ENCODE assay signal across 23 cellular contexts in genomic region chr3:141926929-141927328, GRCh38.
"Had no signal": no experiment of that assay in that cellular context is flagged by ENCODE, and none has a peak within 500 bp of the region (broad histone marks: within the 10 kb centered on the region; RNA-seq: fewer than 3 reads in every experiment).

No MANE protein-coding gene starts in this region.

- H3K36me3 ChIP-seq: pancreas had no signal

- ATAC-seq: gastrocnemius medialis; natural killer cell treated with Interleukin-12 subunit alpha and Interleukin-12 subunit beta and Interleukin-15 and Interleukin-18, amount 100 ng/mL, for 72 hours; pancreas; stimulated activated naive B cell treated with anti-CD40 and anti-IgM and Interleukin-4, amounts not matched to agents 10 μg/mL and 1 μg/mL and 100 μg/mL, for 72 hours had no signal

- H3K4me1 Mint-ChIP-seq: activated naive CD4-positive, alpha-beta T cell treated with anti-CD3 and anti-CD28 coated beads, Interleukin-2, amount 50 U/mL, for 24 hours; central memory CD8-positive, alpha-beta T cell had no signal

- H3K4me1 ChIP-seq: ascending aorta, esophagus squamous epithelium, gastrocnemius medialis, pancreas, sigmoid colon, vagina had no signal

- H3K4me3 ChIP-seq: ascending aorta, esophagus squamous epithelium, gastrocnemius medialis, pancreas, sigmoid colon, vagina had no signal

- H3K27me3 ChIP-seq: ascending aorta, brain microvascular endothelial cell, esophagus squamous epithelium, gastrocnemius medialis, pancreas, sigmoid colon, vagina had no signal

- DNase-seq: activated CD4-positive, alpha-beta memory T cell treated with anti-CD3 and anti-CD28 coated beads for 36 hours; activated CD4-positive, alpha-beta T cell treated with anti-CD3 and anti-CD28 coated beads for 4 hours; activated CD4-positive, CD25-positive, alpha-beta regulatory T cell; activated gamma-delta T cell treated with Interleukin-2 at 50 U/mL for 16 hours; activated T-cell treated with anti-CD3 and anti-CD28 coated beads for 4 hours; brain microvascular endothelial cell; esophagus squamous epithelium; gastrocnemius medialis; hypothalamus; mammary epithelial cell; pancreas; sigmoid colon; stimulated activated CD4-positive, alpha-beta T cell treated with anti-CD3 and anti-CD28 coated beads, Interleukin-2, amount 100 ng/mL, for 48 hours; stimulated activated CD8-positive, alpha-beta memory T cell treated with anti-CD3 and anti-CD28 coated beads, Interleukin-4, amount 100 ng/mL, for 48 hours; stimulated activated naive B cell treated with anti-CD40 and anti-IgM and Interleukin-4, amounts not matched to agents 10 μg/mL and 1 μg/mL and 100 μg/mL, for 72 hours; trophoblast cell had no signal

- H3K9me3 ChIP-seq: ascending aorta, esophagus squamous epithelium, gastrocnemius medialis, pancreas, sigmoid colon, vagina had no signal

- H3K27ac ChIP-seq: ascending aorta, brain microvascular endothelial cell, esophagus squamous epithelium, gastrocnemius medialis, pancreas, sigmoid colon, vagina had no signal

- H3K27me3 Mint-ChIP-seq: activated CD4-positive, alpha-beta memory T cell treated with anti-CD3 and anti-CD28 coated beads for 36 hours; activated naive CD4-positive, alpha-beta T cell treated with anti-CD3 and anti-CD28 coated beads, Interleukin-2, amount 50 U/mL, for 24 hours; central memory CD8-positive, alpha-beta T cell; natural killer cell treated with Interleukin-12 subunit alpha and Interleukin-12 subunit beta and Interleukin-15 and Interleukin-18, amount 100 ng/mL, for 72 hours; stimulated activated naive B cell treated with anti-CD40 and anti-IgM and Interleukin-4, amounts not matched to agents 10 μg/mL and 1 μg/mL and 100 μg/mL, for 72 hours had no signal

- H3K4me3 Mint-ChIP-seq: activated CD4-positive, alpha-beta memory T cell treated with anti-CD3 and anti-CD28 coated beads for 36 hours; activated naive CD4-positive, alpha-beta T cell treated with anti-CD3 and anti-CD28 coated beads, Interleukin-2, amount 50 U/mL, for 24 hours; central memory CD8-positive, alpha-beta T cell; mesothelial cell of epicardium; natural killer cell treated with Interleukin-12 subunit alpha and Interleukin-12 subunit beta and Interleukin-15 and Interleukin-18, amount 100 ng/mL, for 72 hours; stimulated activated naive B cell treated with anti-CD40 and anti-IgM and Interleukin-4, amounts not matched to agents 10 μg/mL and 1 μg/mL and 100 μg/mL, for 72 hours; T-helper 1 cell treated with Interleukin-12 subunit alpha and Interleukin-12 subunit beta and Interleukin-4 antibody, amounts not matched to agents 30 μg/mL and 1 μg/mL, for 36 hours had no signal

- H3K9me3 Mint-ChIP-seq: activated CD4-positive, alpha-beta memory T cell treated with anti-CD3 and anti-CD28 coated beads for 36 hours; activated naive CD4-positive, alpha-beta T cell treated with anti-CD3 and anti-CD28 coated beads, Interleukin-2, amount 50 U/mL, for 24 hours; central memory CD8-positive, alpha-beta T cell; mesothelial cell of epicardium; natural killer cell treated with Interleukin-12 subunit alpha and Interleukin-12 subunit beta and Interleukin-15 and Interleukin-18, amount 100 ng/mL, for 72 hours; stimulated activated naive B cell treated with anti-CD40 and anti-IgM and Interleukin-4, amounts not matched to agents 10 μg/mL and 1 μg/mL and 100 μg/mL, for 72 hours; T-helper 1 cell treated with Interleukin-12 subunit alpha and Interleukin-12 subunit beta and Interleukin-4 antibody, amounts not matched to agents 30 μg/mL and 1 μg/mL, for 36 hours had no signal
